ENCODE assay signal across 17 cellular contexts in the genomic region with DNA sequence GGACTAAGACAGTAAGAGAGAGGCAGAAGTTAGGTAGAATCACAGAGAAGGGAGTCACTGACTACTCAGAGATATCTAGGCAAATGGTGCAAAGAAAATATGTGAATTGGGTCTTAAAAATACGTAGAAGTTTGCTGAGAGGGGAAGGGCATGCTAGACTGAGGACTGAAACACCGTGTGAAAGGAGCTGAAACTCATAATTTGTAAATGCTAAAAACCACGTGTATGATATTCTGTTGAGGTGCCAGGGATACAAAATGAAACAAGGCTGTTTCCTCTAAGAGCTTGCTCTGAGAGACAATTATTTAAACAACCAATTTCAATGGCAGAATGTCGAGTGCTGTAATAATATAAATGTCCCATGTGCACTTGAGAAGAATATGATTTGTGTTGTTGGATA. TPM values are rescaled to one million over a fixed set of nuclear protein-coding genes. Genes with fewer than 3 reads are reported as not detected.
DNase-seq lines count a peak whose midpoint lies in the region; ATAC-seq and FAIRE-seq lines count a peak whose summit lies in the region.
"Had no signal": no experiment of that assay in that cellular context is flagged by ENCODE, and none has a peak within 500 bp of the region (broad histone marks: within the 10 kb centered on the region; RNA-seq: fewer than 3 reads in every experiment).

No MANE protein-coding gene starts in this region.

- H3K27me3 ChIP-seq in CD4-positive, CD25-positive, alpha-beta regulatory T cell (ENCODE audit: control insufficient read depth, insufficient read depth, low read length) = no peaks in the 10 kb centered on the region
- H3K27me3 ChIP-seq: right atrium auricular region had no signal

- ATAC-seq in CD4-positive, CD25-positive, alpha-beta regulatory T cell (ENCODE audit: low read depth in 2 of 2) = peak in 1 of 2 donors; percentile 37
- ATAC-seq in HG03135 (IDR thresholded peaks at IDR 0.05; ENCODE audit: unreplicated experiment) = peak; percentile 57
- ATAC-seq in HG03097 (IDR thresholded peaks at IDR 0.05; ENCODE audit: low FRiP score, unreplicated experiment) = no peak

- no peak for DNase-seq in CD4-positive, CD25-positive, alpha-beta regulatory T cell
- DNase-seq in GM18507 (ENCODE audit: extremely low spot score, insufficient read length, low read depth) = no peak
- no peak for DNase-seq in activated naive CD8-positive, alpha-beta T cell treated with anti-CD3 and anti-CD28 coated beads for 36 hours
- no peak for DNase-seq in NCI-H82 (lab: John Stamatoyannopoulos, UW)
- no peak for DNase-seq in NCI-H2227 (lab: John Stamatoyannopoulos, UW; ENCODE audit: unreplicated experiment)
- no peak for DNase-seq in DMS 273 (lab: John Stamatoyannopoulos, UW; ENCODE audit: unreplicated experiment)
- DNase-seq: activated CD8-positive, alpha-beta memory T cell treated with anti-CD3 and anti-CD28 coated beads, Interleukin-2, amount 50 U/mL, for 4 hours; amygdala; foreskin fibroblast; GF-D8; Kasumi-1; substantia nigra had no signal

- H3K4me1 ChIP-seq in CD4-positive, CD25-positive, alpha-beta regulatory T cell (ENCODE audit: control insufficient read depth, insufficient read depth, low read length, poor library complexity, severe bottlenecking) = peaks cover 61% of the 10 kb centered on the region
- H3K4me1 ChIP-seq: right atrium auricular region had no signal

- no peaks in the 10 kb centered on the region for H3K27me3 Mint-ChIP-seq in CD4-positive, CD25-positive, alpha-beta regulatory T cell
- H3K27me3 Mint-ChIP-seq in activated naive CD8-positive, alpha-beta T cell treated with anti-CD3 and anti-CD28 coated beads for 36 hours = no peaks in the 10 kb centered on the region

- peaks cover 0 to 4% (median 3%) of the 10 kb centered on the region in 7 donors for H3K9me3 Mint-ChIP-seq in CD4-positive, CD25-positive, alpha-beta regulatory T cell
- H3K9me3 Mint-ChIP-seq in activated naive CD8-positive, alpha-beta T cell treated with anti-CD3 and anti-CD28 coated beads for 36 hours = peaks cover 12% of the 10 kb centered on the region

- peak overlapping the region; percentile 58 for H3K27ac ChIP-seq in CD4-positive, CD25-positive, alpha-beta regulatory T cell (ENCODE audit: insufficient read depth, low read length, poor library complexity, severe bottlenecking)
- H3K27ac ChIP-seq: right atrium auricular region had no signal

- H3K4me3 ChIP-seq in CD4-positive, CD25-positive, alpha-beta regulatory T cell (ENCODE audit: low read depth, low read length) = peak overlapping the region; percentile 51
- H3K4me3 ChIP-seq: right atrium auricular region had no signal

- H3K4me1 Mint-ChIP-seq in CD4-positive, CD25-positive, alpha-beta regulatory T cell = peaks cover 34 to 87% (median 73%) of the 10 kb centered on the region in 4 donors
- peaks cover 45% of the 10 kb centered on the region for H3K4me1 Mint-ChIP-seq in activated naive CD8-positive, alpha-beta T cell treated with anti-CD3 and anti-CD28 coated beads for 36 hours

- H3K36me3 Mint-ChIP-seq in CD4-positive, CD25-positive, alpha-beta regulatory T cell = peaks cover 23% of the 10 kb centered on the region
- H3K36me3 Mint-ChIP-seq in activated naive CD8-positive, alpha-beta T cell treated with anti-CD3 and anti-CD28 coated beads for 36 hours = peaks cover 53% of the 10 kb centered on the region

- FAIRE-seq in GM18507 (lab: Jason Lieb, UNC) = peak; percentile 42
- FAIRE-seq: H1, TTC549 had no signal

- peak overlapping the region; percentile 0 to 68 (median 20) for H3K4me3 Mint-ChIP-seq in CD4-positive, CD25-positive, alpha-beta regulatory T cell
- H3K4me3 Mint-ChIP-seq in activated naive CD8-positive, alpha-beta T cell treated with anti-CD3 and anti-CD28 coated beads for 36 hours = no peak overlapping the region

- H3K36me3 ChIP-seq in CD4-positive, CD25-positive, alpha-beta regulatory T cell (ENCODE audit: control insufficient read depth, insufficient read depth, low read length) = peaks cover 5% of the 10 kb centered on the region
- H3K36me3 ChIP-seq: right atrium auricular region had no signal

- H3K27ac Mint-ChIP-seq in CD4-positive, CD25-positive, alpha-beta regulatory T cell = peak overlapping the region; percentile 64 to 96 (median 87)
- H3K27ac Mint-ChIP-seq in activated naive CD8-positive, alpha-beta T cell treated with anti-CD3 and anti-CD28 coated beads for 36 hours = peak overlapping the region; percentile 0

- peaks cover 6 to 8% of the 10 kb centered on the region in 2 experiments for H3K9me3 ChIP-seq in CD4-positive, CD25-positive, alpha-beta regulatory T cell (ENCODE audit: control insufficient read depth in 2 of 2, low read length in 2 of 2)

RNA-seq across cellular contexts. Expression of a gene that starts 47.2 kb away (rescaled TPM):
- total RNA-seq in CD4-positive, CD25-positive, alpha-beta regulatory T cell = 64.9 TPM
- 10 to 100 TPM; 48.7 to 63.5 (median 53.8) TPM for polyA plus RNA-seq in CD4-positive, CD25-positive, alpha-beta regulatory T cell
- 10 to 100 TPM; 25.5 to 27.7 TPM for total RNA-seq in activated naive CD8-positive, alpha-beta T cell treated with anti-CD3 and anti-CD28 coated beads for 36 hours

RNA-seq across cellular contexts. Expression of a gene that starts 48.6 kb away (rescaled TPM):
- total RNA-seq in CD4-positive, CD25-positive, alpha-beta regulatory T cell = 2.8 TPM
- under 1 TPM in 3 of 4 donors, not detected in 1; 0.23 to 0.61 (median 0.42) TPM for polyA plus RNA-seq in CD4-positive, CD25-positive, alpha-beta regulatory T cell
- total RNA-seq in activated naive CD8-positive, alpha-beta T cell treated with anti-CD3 and anti-CD28 coated beads for 36 hours = 1 to 10 TPM; 1.1 to 2.0 TPM
